7 cellular contexts compared by ENCODE assay signal in the genomic region with DNA sequence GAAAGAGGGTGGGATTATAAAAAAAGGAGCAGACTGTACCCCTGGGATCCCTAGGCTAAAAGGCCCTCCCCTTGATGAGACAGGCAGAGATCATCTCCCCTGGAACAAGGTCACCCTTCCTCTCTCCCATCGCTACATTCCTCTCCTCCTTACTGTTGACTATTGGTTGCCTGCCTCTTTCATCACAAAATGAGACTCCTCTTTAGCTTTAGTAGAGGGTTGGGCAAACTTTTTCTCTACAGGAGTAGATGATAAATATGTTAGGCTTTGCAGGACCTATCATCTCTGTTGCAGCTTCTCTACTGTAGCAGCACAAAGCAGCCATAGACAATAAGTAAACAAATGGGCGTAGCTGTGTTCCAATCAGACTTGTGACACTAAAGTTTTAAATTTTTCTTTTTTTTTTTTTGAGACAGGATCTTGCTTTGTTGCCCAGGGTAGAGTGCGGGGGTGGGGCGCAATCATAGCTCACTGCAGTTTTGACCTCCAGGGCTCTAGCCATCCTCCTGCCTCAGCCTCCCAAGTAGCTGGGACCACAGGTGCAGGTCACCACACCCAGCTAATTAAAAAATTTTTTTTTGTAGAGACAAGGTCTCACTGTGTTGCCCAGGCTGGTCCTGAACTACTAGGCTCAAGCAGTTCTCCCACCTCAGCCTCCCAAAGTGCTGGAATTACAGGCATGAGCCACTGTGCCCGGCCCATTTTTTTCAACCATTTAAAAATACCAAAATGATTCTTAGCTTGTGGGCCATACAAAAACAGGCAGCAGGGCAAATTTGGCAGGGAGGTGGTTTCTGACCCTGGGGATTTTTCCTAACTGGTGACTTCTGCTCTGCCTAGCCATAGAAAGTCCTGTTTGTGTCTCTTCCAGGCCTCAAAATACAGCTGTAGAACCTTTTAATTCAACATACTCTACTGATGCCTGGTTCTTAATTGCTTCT. TPM values are rescaled to one million over a fixed set of nuclear protein-coding genes. Genes with fewer than 3 reads are reported as not detected.
A peak's percentile ranks its signal among the peaks of the same experiment; 100 is the strongest.
DNase-seq lines count a peak whose midpoint lies in the region; ATAC-seq and TF ChIP-seq lines count a peak whose summit lies in the region.

No MANE protein-coding gene starts in this region.

- H3K27me3 Mint-ChIP-seq in activated T-helper 2 cell treated with anti-CD3 and anti-CD28 coated beads, Interferon-gamma antibody, Interleukin-2, Interleukin-4, amounts not matched to agents 10 μg/mL and 5 μg/mL and 100 μg/mL, durations not matched to agents 14 hours and 24 hours and 36 hours (ENCODE audit: low read depth), result no peaks in the 10 kb centered on the region
- H3K27me3 Mint-ChIP-seq in stimulated activated memory B cell treated with anti-CD40 and anti-IgM and Interleukin-4, amounts not matched to agents 10 μg/mL and 1 μg/mL and 100 μg/mL, for 72 hours, result no peaks in the 10 kb centered on the region

- peaks cover 12% of the 10 kb centered on the region for H3K36me3 Mint-ChIP-seq in activated T-helper 2 cell treated with anti-CD3 and anti-CD28 coated beads, Interferon-gamma antibody, Interleukin-2, Interleukin-4, amounts not matched to agents 10 μg/mL and 5 μg/mL and 100 μg/mL, durations not matched to agents 14 hours and 24 hours and 36 hours (ENCODE audit: low read depth)
- H3K36me3 Mint-ChIP-seq in stimulated activated memory B cell treated with anti-CD40 and anti-IgM and Interleukin-4, amounts not matched to agents 10 μg/mL and 1 μg/mL and 100 μg/mL, for 72 hours, result no peaks in the 10 kb centered on the region

- H3K9me1 ChIP-seq in IMR-90 (ENCODE audit: insufficient read depth, low read length), result peaks cover 28% of the 10 kb centered on the region

- peak overlapping the region; percentile 97 for H3K4me3 Mint-ChIP-seq in activated T-helper 2 cell treated with anti-CD3 and anti-CD28 coated beads, Interferon-gamma antibody, Interleukin-2, Interleukin-4, amounts not matched to agents 10 μg/mL and 5 μg/mL and 100 μg/mL, durations not matched to agents 14 hours and 24 hours and 36 hours (ENCODE audit: low read depth)
- peak overlapping the region; percentile 92 for H3K4me3 Mint-ChIP-seq in stimulated activated memory B cell treated with anti-CD40 and anti-IgM and Interleukin-4, amounts not matched to agents 10 μg/mL and 1 μg/mL and 100 μg/mL, for 72 hours

- no CpG with 5 or more reads among the region's 5 CpGs for WGBS in IMR-90 (ENCODE audit: extremely low coverage in 2 of 2, insufficient read length in 1 of 2), 2 experiments
- 95% methylated on average over 5 of the region's 5 CpGs for WGBS in hepatocyte (ENCODE audit: low lambda C conversion rate, missing lambda C conversion rate)

- H3K9me3 ChIP-seq in IMR-90 (ENCODE audit: control insufficient read depth, insufficient read depth, low read length) (no peaks in the 10 kb centered on the region), hepatocyte (ENCODE audit: low read depth) (no peaks in the 10 kb centered on the region)

- peak overlapping the region; percentile 82 for H4K5ac ChIP-seq in IMR-90 (ENCODE audit: low read depth, low read length)

- CTCF ChIA-PET in IMR-90 (lab: Yijun Ruan, JAX), result interaction anchor here (0.6 to 0.8 kb wide), 3 partner anchors 15 to 442 kb away, joined by 3 to 6 read pairs (median 5); partner anchors contain the start of gene MCL1

- peak overlapping the region; percentile 96; the same call in 1 of the 2 replicates for H3K27ac ChIP-seq in IMR-90 (ENCODE audit: insufficient read depth, low read length)
- H3K27ac ChIP-seq in hepatocyte, result peak overlapping the region; percentile 99

- peaks cover 67% of the 10 kb centered on the region for H3K4me1 Mint-ChIP-seq in activated T-helper 2 cell treated with anti-CD3 and anti-CD28 coated beads, Interferon-gamma antibody, Interleukin-2, Interleukin-4, amounts not matched to agents 10 μg/mL and 5 μg/mL and 100 μg/mL, durations not matched to agents 14 hours and 24 hours and 36 hours (ENCODE audit: low read depth)
- peaks cover 93% of the 10 kb centered on the region for H3K4me1 Mint-ChIP-seq in stimulated activated memory B cell treated with anti-CD40 and anti-IgM and Interleukin-4, amounts not matched to agents 10 μg/mL and 1 μg/mL and 100 μg/mL, for 72 hours

- H3K14ac ChIP-seq in IMR-90 (replicated peaks; ENCODE audit: low read depth, low read length), result peak overlapping the region; percentile 61

- peak overlapping the region; percentile 99 for H3K4ac ChIP-seq in IMR-90 (ENCODE audit: low read depth, low read length)

- 0 out of 2 replicates have a peak overlapping the region, but pooled peaks have one; percentile 93 for H2AK5ac ChIP-seq in IMR-90 (ENCODE audit: low read depth, low read length)

- H2AFZ ChIP-seq in IMR-90 (replicated peaks; ENCODE audit: low read length, poor library complexity), result no peak overlapping the region
- H2AFZ ChIP-seq in hepatocyte, result no peak overlapping the region

- H3K23ac ChIP-seq in IMR-90 (ENCODE audit: low read depth, low read length), result peak overlapping the region; percentile 89

- dilution Hi-C loops in IMR-90 (cut with HindIII; ENCODE audit: low sequenced_read_pairs, unreplicated experiment), result no loop called here

- in situ Hi-C loops in IMR-90 (cut with MboI; ENCODE audit: low sequenced_read_pairs), result loop anchor here (10.0 kb wide), 1 partner anchor 240 kb away; the partner anchor contains the start of gene CTSK

- peak; percentile 52 for TF ChIP-seq POLR2A in IMR-90 (IDR thresholded peaks at IDR 0.05; ENCODE audit: low read depth, low read length)

- H3K4me2 ChIP-seq in IMR-90 (ENCODE audit: low read depth, low read length), result no peak overlapping the region
- H3K4me2 ChIP-seq in hepatocyte, result peak overlapping the region; percentile 80

- H3K9me3 Mint-ChIP-seq in activated T-helper 2 cell treated with anti-CD3 and anti-CD28 coated beads, Interferon-gamma antibody, Interleukin-2, Interleukin-4, amounts not matched to agents 10 μg/mL and 5 μg/mL and 100 μg/mL, durations not matched to agents 14 hours and 24 hours and 36 hours, result no peaks in the 10 kb centered on the region
- H3K9me3 Mint-ChIP-seq in stimulated activated memory B cell treated with anti-CD40 and anti-IgM and Interleukin-4, amounts not matched to agents 10 μg/mL and 1 μg/mL and 100 μg/mL, for 72 hours, result no peaks in the 10 kb centered on the region

- H3K27me3 ChIP-seq in IMR-90 (ENCODE audit: control insufficient read depth, insufficient read depth, low read length) (no peaks in the 10 kb centered on the region), hepatocyte (no peaks in the 10 kb centered on the region)

- peaks cover 12 to 83% of the 10 kb centered on the region in 2 experiments for H3K79me1 ChIP-seq in IMR-90 (ENCODE audit: low read depth in 1 of 2, low read length in 2 of 2)

- H3K9me2 ChIP-seq in hepatocyte (replicated peaks; ENCODE audit: insufficient read depth), result no peaks in the 10 kb centered on the region

- peaks cover 58% of the 10 kb centered on the region for H3K79me2 ChIP-seq in hepatocyte

- peak overlapping the region; percentile 90; the same call in 2 of the 3 replicates for H2BK15ac ChIP-seq in IMR-90 (ENCODE audit: low read depth, low read length)

- DNase-seq in IMR-90 (no peak), hepatocyte (ENCODE audit: low spot score) (peak; percentile 26), AML-193 (lab: John Stamatoyannopoulos, UW) (no peak), hepatic stellate cell (ENCODE audit: low spot score) (no peak)
- no peak for DNase-seq in activated T-helper 2 cell treated with anti-CD3 and anti-CD28 coated beads, Interferon-gamma antibody, Interleukin-2, Interleukin-4, amounts not matched to agents 10 μg/mL and 5 μg/mL and 100 μg/mL, durations not matched to agents 14 hours and 24 hours and 36 hours (ENCODE audit: low spot score)
- DNase-seq in effector CD8-positive, alpha-beta T cell (lab: John Stamatoyannopoulos, UW), result no peak

- H4K20me1 ChIP-seq in IMR-90 (ENCODE audit: insufficient read depth, low read length), result peaks cover 49% of the 10 kb centered on the region
- no peaks in the 10 kb centered on the region for H4K20me1 ChIP-seq in hepatocyte (ENCODE audit: insufficient read depth, poor library complexity, severe bottlenecking)

- ATAC-seq in IMR-90 (ENCODE audit: low read depth), result no peak
- no peak for ATAC-seq in stimulated activated memory B cell treated with anti-CD40 and anti-IgM and Interleukin-4, amounts not matched to agents 10 μg/mL and 1 μg/mL and 100 μg/mL, for 72 hours

- H3K9ac ChIP-seq in IMR-90 (ENCODE audit: low read depth, low read length), result 0 out of 2 replicates have a peak overlapping the region, but pooled peaks have one; percentile 17

- peak overlapping the region; percentile 8; the same call in 1 of the 2 replicates for H3K56ac ChIP-seq in IMR-90 (ENCODE audit: extremely low read depth, insufficient read depth, low read length)

- H4K8ac ChIP-seq in IMR-90 (ENCODE audit: low read depth in 2 of 2, low read length in 2 of 2), result peak overlapping the region in 1 of 2 experiments; percentile 90; a peak in 2 of 4 replicates

- no TSS peak for BruUV-seq in IMR-90 (replicated peaks; lab: Mats Ljungman, UMichigan)

- H3K4me3 ChIP-seq in IMR-90 (ENCODE audit: insufficient read depth, low read depth, low read length), result no peak overlapping the region
- no peak overlapping the region for H3K4me3 ChIP-seq in hepatocyte

- TF ChIP-seq RAD21 in IMR-90 (IDR thresholded peaks at IDR 0.05; ENCODE audit: low read length), result no peak

- TF ChIP-seq CTCF in IMR-90 (conservative IDR thresholded peaks at IDR 0.05; ENCODE audit: low read depth, low read length), result no peak
- TF ChIP-seq CTCF in hepatocyte (IDR thresholded peaks at IDR 0.05; ENCODE audit: poor library complexity), result no peak

- H2BK120ac ChIP-seq in IMR-90 (ENCODE audit: low read depth, low read length), result peak overlapping the region; percentile 98

- H3K18ac ChIP-seq in IMR-90 (ENCODE audit: low read depth, low read length), result peak overlapping the region; percentile 12; the same call in 1 of the 2 replicates

- POLR2A ChIA-PET in IMR-90 (lab: Charles Lee; ENCODE audit: unreplicated experiment), result interaction anchor here (1.1 kb wide), 1 partner anchor 14 kb away, joined by 4 read pairs; no protein-coding TSS in a partner anchor

- intact Hi-C loops in IMR-90 (cut with micrococcal nuclease), result loop anchor here (5.0 to 10.0 kb wide), 6 partner anchors 77 to 440 kb away; partner anchors contain the start of genes ARNT, CA14, GOLPH3L and MINDY1
- intact Hi-C loops in activated T-helper 2 cell treated with anti-CD3 and anti-CD28 coated beads, Interferon-gamma antibody, Interleukin-2, Interleukin-4, amounts not matched to agents 10 μg/mL and 5 μg/mL and 100 μg/mL, durations not matched to agents 14 hours and 24 hours and 36 hours (cut with micrococcal nuclease), result loop anchor here (5.0 to 10.0 kb wide), 4 partner anchors 200 to 680 kb away; partner anchors contain the start of genes CTSS, MINDY1, PRUNE1 and TNFAIP8L2

- H3K36me3 ChIP-seq in IMR-90 (ENCODE audit: control insufficient read depth, insufficient read depth, low read length) (no peaks in the 10 kb centered on the region), hepatocyte (replicated peaks; ENCODE audit: insufficient read depth, low read depth) (no peaks in the 10 kb centered on the region)

- peak overlapping the region; percentile 96 for H2BK5ac ChIP-seq in IMR-90 (ENCODE audit: low read depth, low read length, poor library complexity, severe bottlenecking)

- peak overlapping the region; percentile 97 for H2BK20ac ChIP-seq in IMR-90 (ENCODE audit: low read depth, low read length)

- peak overlapping the region; percentile 100 for H3K27ac Mint-ChIP-seq in activated T-helper 2 cell treated with anti-CD3 and anti-CD28 coated beads, Interferon-gamma antibody, Interleukin-2, Interleukin-4, amounts not matched to agents 10 μg/mL and 5 μg/mL and 100 μg/mL, durations not matched to agents 14 hours and 24 hours and 36 hours
- H3K27ac Mint-ChIP-seq in stimulated activated memory B cell treated with anti-CD40 and anti-IgM and Interleukin-4, amounts not matched to agents 10 μg/mL and 1 μg/mL and 100 μg/mL, for 72 hours, result peak overlapping the region; percentile 97

- H3K4me1 ChIP-seq in IMR-90 (ENCODE audit: control insufficient read depth, insufficient read depth, low read length) (peaks cover 39% of the 10 kb centered on the region), hepatocyte (ENCODE audit: insufficient read depth) (peaks cover 72% of the 10 kb centered on the region)

- peak overlapping the region; percentile 59 for H2AK9ac ChIP-seq in IMR-90 (replicated peaks; ENCODE audit: low read depth, low read length, poor library complexity)

- peak overlapping the region; percentile 72 for H4K91ac ChIP-seq in IMR-90 (ENCODE audit: insufficient read depth, low read depth, low read length)

RNA-seq across cellular contexts. Expression of gene MCL1, which starts 15.1 kb away (rescaled TPM):
- total RNA-seq in IMR-90 (2012; rRNA removed) (142 and 212 TPM in 2 replicates), hepatocyte (302 and 388 TPM in 2 replicates)
- polyA plus RNA-seq in IMR-90 (2012; rRNA removed) (79.5 and 88.4 TPM in 2 replicates), hepatocyte (150 and 181 TPM in 2 replicates)
- polyA plus RNA-seq in IMR-90 (2012; cell fraction: cytosol; rRNA removed), result 32.7 and 42.7 TPM in 2 replicates
- polyA plus RNA-seq in IMR-90 (2012; cell fraction: nucleus; rRNA removed; ENCODE audit: low replicate concordance), result 327 and 737 TPM in 2 replicates
- 217 and 221 TPM in 2 replicates for total RNA-seq in activated T-helper 2 cell treated with anti-CD3 and anti-CD28 coated beads, Interferon-gamma antibody, Interleukin-2, Interleukin-4, amounts not matched to agents 10 μg/mL and 5 μg/mL and 100 μg/mL, durations not matched to agents 14 hours and 24 hours and 36 hours

RNA-seq across cellular contexts. Expression of gene ADAMTSL4, which starts 15.1 kb away (rescaled TPM):
- total RNA-seq in IMR-90 (2012; rRNA removed) (0.54 and 0.56 TPM in 2 replicates), hepatocyte (3.7 and 8.1 TPM in 2 replicates)
- polyA plus RNA-seq in IMR-90 (2012; rRNA removed) (11.3 and 12.2 TPM in 2 replicates), hepatocyte (19.7 and 28.0 TPM in 2 replicates)
- 7.9 and 11.9 TPM in 2 replicates for polyA plus RNA-seq in IMR-90 (2012; cell fraction: cytosol; rRNA removed)
- 44.4 and 63.5 TPM in 2 replicates for polyA plus RNA-seq in IMR-90 (2012; cell fraction: nucleus; rRNA removed; ENCODE audit: low replicate concordance)
- total RNA-seq in activated T-helper 2 cell treated with anti-CD3 and anti-CD28 coated beads, Interferon-gamma antibody, Interleukin-2, Interleukin-4, amounts not matched to agents 10 μg/mL and 5 μg/mL and 100 μg/mL, durations not matched to agents 14 hours and 24 hours and 36 hours, result 2.7 and 2.9 TPM in 2 replicates

RNA-seq across cellular contexts. Expression of gene FALEC, which starts 48.8 kb away (rescaled TPM):
- not detected in 2 replicates for total RNA-seq in IMR-90 (2012; rRNA removed)
- polyA plus RNA-seq in IMR-90 (2012; rRNA removed), result 0.26 TPM in 1 of 2 replicates, not detected in the other
- polyA plus RNA-seq in IMR-90 (2012; cell fraction: cytosol; rRNA removed), result 0.12 TPM in 1 of 2 replicates, not detected in the other
- not detected in 2 replicates for polyA plus RNA-seq in IMR-90 (2012; cell fraction: nucleus; rRNA removed; ENCODE audit: low replicate concordance)
- 0.37 and 1.9 TPM in 2 replicates for total RNA-seq in activated T-helper 2 cell treated with anti-CD3 and anti-CD28 coated beads, Interferon-gamma antibody, Interleukin-2, Interleukin-4, amounts not matched to agents 10 μg/mL and 5 μg/mL and 100 μg/mL, durations not matched to agents 14 hours and 24 hours and 36 hours
- total RNA-seq in hepatocyte, result not detected in 2 replicates
- polyA plus RNA-seq in hepatocyte, result 0.39 TPM in 1 of 2 replicates, not detected in the other

RNA-seq across cellular contexts. Expression of gene ECM1, which starts 56.4 kb away (rescaled TPM):
- total RNA-seq in IMR-90 (2012; rRNA removed) (17.2 and 20.1 TPM in 2 replicates), hepatocyte (1.0 and 3.0 TPM in 2 replicates)
- polyA plus RNA-seq in IMR-90 (2012; rRNA removed) (230 and 264 TPM in 2 replicates), hepatocyte (7.1 and 8.8 TPM in 2 replicates)
- polyA plus RNA-seq in IMR-90 (2012; cell fraction: cytosol; rRNA removed), result 156 and 270 TPM in 2 replicates
- 174 and 251 TPM in 2 replicates for polyA plus RNA-seq in IMR-90 (2012; cell fraction: nucleus; rRNA removed; ENCODE audit: low replicate concordance)
- 1.6 and 1.8 TPM in 2 replicates for total RNA-seq in activated T-helper 2 cell treated with anti-CD3 and anti-CD28 coated beads, Interferon-gamma antibody, Interleukin-2, Interleukin-4, amounts not matched to agents 10 μg/mL and 5 μg/mL and 100 μg/mL, durations not matched to agents 14 hours and 24 hours and 36 hours
